Comparison of ENCODE assay signal across 20 cellular contexts in the genomic region with DNA sequence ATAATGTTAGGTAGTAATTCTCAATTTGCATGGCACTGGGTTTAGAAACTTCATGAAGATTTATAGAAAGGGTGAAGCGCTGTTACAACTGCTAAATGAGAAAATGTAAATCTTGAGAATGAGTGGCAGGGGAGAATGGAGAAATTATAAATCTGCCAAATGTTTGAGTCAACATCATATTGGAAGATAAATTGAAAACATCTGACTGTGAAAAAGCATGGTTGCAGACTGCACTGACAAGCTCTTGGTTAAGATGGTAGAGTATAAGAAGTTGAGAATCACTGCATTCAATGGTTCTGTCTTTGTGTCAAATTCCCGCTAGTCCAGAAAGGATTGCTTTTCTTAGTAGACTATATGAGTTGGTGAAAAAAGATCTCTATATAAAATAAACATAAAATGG.
A peak's percentile ranks its signal among the peaks of the same experiment; 100 is the strongest.
DNase-seq lines count a peak whose midpoint lies in the region; ATAC-seq, FAIRE-seq and TF ChIP-seq lines count a peak whose summit lies in the region.
"Had no signal": no experiment of that assay in that cellular context is flagged by ENCODE, and none has a peak within 500 bp of the region (broad histone marks: within the 10 kb centered on the region; RNA-seq: fewer than 3 reads in every experiment).

No MANE protein-coding gene starts in this region.

- no peak overlapping the region for H2AFZ ChIP-seq in IMR-90 (replicated peaks; ENCODE audit: low read length, poor library complexity)
- no peak overlapping the region for H2AFZ ChIP-seq in HepG2 (ENCODE audit: low read length)

- WGBS in IMR-90 (ENCODE audit: extremely low coverage in 2 of 2, insufficient read length in 1 of 2), 2 experiments: 100% methylated on average over 1 of the region's 2 CpGs; no CpG with 5 or more reads in 1 of the 2 experiments
- WGBS in HepG2 (ENCODE audit: low lambda C conversion rate): 24% methylated on average over 2 of the region's 2 CpGs

- H2AK9ac ChIP-seq in IMR-90 (replicated peaks; ENCODE audit: low read depth, low read length, poor library complexity): no peak overlapping the region

- no peak overlapping the region for H3K18ac ChIP-seq in IMR-90 (ENCODE audit: low read depth, low read length)

- TF ChIP-seq RAD21 in IMR-90 (IDR thresholded peaks at IDR 0.05; ENCODE audit: low read length) (no peak), HepG2 (CRISPR knock-in tag; IDR thresholded peaks at IDR 0.05) (no peak)

- H4K91ac ChIP-seq in IMR-90 (ENCODE audit: insufficient read depth, low read depth, low read length): no peak overlapping the region

- no peak overlapping the region for H2BK120ac ChIP-seq in IMR-90 (ENCODE audit: low read depth, low read length)

- H3K9me3 ChIP-seq in IMR-90 (ENCODE audit: control insufficient read depth, insufficient read depth, low read length) (no peaks in the 10 kb centered on the region), HepG2 (ENCODE audit: low read length) (no peaks in the 10 kb centered on the region)
- H3K9me3 ChIP-seq: A549; BLaER1 treated with 17β-estradiol and CSF1 and Interleukin-3, amounts not matched to agents 10 nM and 100 nM; Caco-2 had no signal

- no peaks in the 10 kb centered on the region for H4K20me1 ChIP-seq in IMR-90 (ENCODE audit: insufficient read depth, low read length)
- no peaks in the 10 kb centered on the region for H4K20me1 ChIP-seq in HepG2 (ENCODE audit: insufficient read depth, low read length)
- H4K20me1 ChIP-seq: BLaER1 treated with 17β-estradiol and CSF1 and Interleukin-3, amounts not matched to agents 10 nM and 100 nM had no signal

- peaks cover 11% of the 10 kb centered on the region for H3K4me1 ChIP-seq in IMR-90 (ENCODE audit: control insufficient read depth, insufficient read depth, low read length)
- no peaks in the 10 kb centered on the region for H3K4me1 ChIP-seq in HepG2 (ENCODE audit: insufficient read depth, low read length)
- H3K4me1 ChIP-seq: A549, Caco-2 had no signal

- no peak overlapping the region for H3K56ac ChIP-seq in IMR-90 (ENCODE audit: extremely low read depth, insufficient read depth, low read length)

- intact Hi-C loops in IMR-90 (cut with micrococcal nuclease) (no loop called here), HepG2 (cut with micrococcal nuclease; ENCODE audit: unreplicated experiment) (loop anchor here (5.0 kb wide), 1 partner anchor 378 kb away; no protein-coding TSS in a partner anchor)

- H3K9ac ChIP-seq in IMR-90 (ENCODE audit: low read depth, low read length) (no peak overlapping the region), HepG2 (ENCODE audit: insufficient read depth, low read depth, low read length) (no peak overlapping the region)
- H3K9ac ChIP-seq: BLaER1 treated with 17β-estradiol and CSF1 and Interleukin-3, amounts not matched to agents 10 nM and 100 nM had no signal

- H2BK15ac ChIP-seq in IMR-90 (ENCODE audit: low read depth, low read length): 0 out of 3 replicates have a peak overlapping the region, but pooled peaks have one; percentile 58

- H4K5ac ChIP-seq in IMR-90 (ENCODE audit: low read depth, low read length): no peak overlapping the region

- H3K4ac ChIP-seq in IMR-90 (ENCODE audit: low read depth, low read length): no peak overlapping the region

- no peak overlapping the region for H2BK20ac ChIP-seq in IMR-90 (ENCODE audit: low read depth, low read length)

- no peak overlapping the region for H3K23ac ChIP-seq in IMR-90 (ENCODE audit: low read depth, low read length)

- TF ChIP-seq CTCF in IMR-90 (conservative IDR thresholded peaks at IDR 0.05; ENCODE audit: low read depth, low read length) (no peak), HepG2 (CRISPR knock-in tag; IDR thresholded peaks at IDR 0.05) (no peak)

- H3K14ac ChIP-seq in IMR-90 (replicated peaks; ENCODE audit: low read depth, low read length): no peak overlapping the region

- DNase-seq in IMR-90 (no peak), fibroblast of gingiva (ENCODE audit: low read depth) (peak; percentile 55), fibroblast of the conjunctiva (ENCODE audit: low read depth) (peak; percentile 49), HepG2 (ENCODE audit: low spot score) (no peak), NCI-H524 (lab: John Stamatoyannopoulos, UW) (no peak)
- DNase-seq in stimulated activated naive CD4-positive, alpha-beta T cell (lab: John Stamatoyannopoulos, UW): no peak
- DNase-seq: AML-193; Caco-2; Calu3; CD4-positive, alpha-beta T cell; CD8-positive, alpha-beta T cell; DMS79 treated with DMSO at 0.1 percent for 48 hours had no signal

- dilution Hi-C loops in IMR-90 (cut with HindIII; ENCODE audit: low sequenced_read_pairs, unreplicated experiment): no loop called here

- H3K4me3 ChIP-seq in IMR-90 (ENCODE audit: insufficient read depth, low read depth, low read length) (no peak overlapping the region), HepG2 (replicated peaks in 1 of 3; ENCODE audit: insufficient read depth in 1 of 3, low read depth in 2 of 3, low read length in 3 of 3) (no peak overlapping the region)
- H3K4me3 ChIP-seq: A549; BLaER1 treated with 17β-estradiol and CSF1 and Interleukin-3, amounts not matched to agents 10 nM and 100 nM had no signal

- no TSS peak for BruUV-seq in IMR-90 (replicated peaks; lab: Mats Ljungman, UMichigan)
- no TSS peak for BruUV-seq in HepG2 (replicated peaks; lab: Mats Ljungman, UMichigan)

- no peaks in the 10 kb centered on the region for H3K36me3 ChIP-seq in IMR-90 (ENCODE audit: control insufficient read depth, insufficient read depth, low read length)
- no peaks in the 10 kb centered on the region for H3K36me3 ChIP-seq in HepG2 (replicated peaks in 1 of 2; ENCODE audit: control insufficient read depth in 1 of 2, insufficient read depth in 2 of 2, low read length in 2 of 2)
- H3K36me3 ChIP-seq: BLaER1 treated with 17β-estradiol and CSF1 and Interleukin-3, amounts not matched to agents 10 nM and 100 nM had no signal

- CTCF ChIA-PET in IMR-90 (lab: Yijun Ruan, JAX) (no interaction called here), HepG2 (lab: Yijun Ruan, JAX; ENCODE audit: low intra/inter-chr PET ratio, low total read pairs) (no interaction called here)

- ATAC-seq in IMR-90 (ENCODE audit: low read depth): no peak
- no peak for ATAC-seq in HepG2
- ATAC-seq: A549; CD8-positive, alpha-beta T cell had no signal

- no peaks in the 10 kb centered on the region for H3K79me1 ChIP-seq in IMR-90 (ENCODE audit: low read depth in 1 of 2, low read length in 2 of 2)

- peaks cover 6% of the 10 kb centered on the region for H3K9me1 ChIP-seq in IMR-90 (ENCODE audit: insufficient read depth, low read length)

- TF ChIP-seq EP300 in HepG2 (IDR thresholded peaks at IDR 0.05; ENCODE audit: low read depth in 2 of 2, low read length in 2 of 2) (no peak), HepG2 (CRISPR knock-in tag; IDR thresholded peaks at IDR 0.05; ENCODE audit: borderline replicate concordance) (no peak)

- peak overlapping the region in 1 of 2 experiments; percentile 63; a peak in 1 of 4 replicates for H4K8ac ChIP-seq in IMR-90 (ENCODE audit: low read depth in 2 of 2, low read length in 2 of 2)

- H3K79me2 ChIP-seq in HepG2 (ENCODE audit: insufficient read depth, low read length): no peaks in the 10 kb centered on the region

- H2BK5ac ChIP-seq in IMR-90 (ENCODE audit: low read depth, low read length, poor library complexity, severe bottlenecking): no peak overlapping the region

- no peak for TF ChIP-seq POLR2A in IMR-90 (IDR thresholded peaks at IDR 0.05; ENCODE audit: low read depth, low read length)
- no peak for TF ChIP-seq POLR2A in HepG2 (IDR thresholded peaks at IDR 0.05; ENCODE audit: insufficient read depth in 1 of 2, low read depth in 2 of 2, low read length in 2 of 2)

- POLR2A ChIA-PET in IMR-90 (lab: Charles Lee; ENCODE audit: unreplicated experiment) (no interaction called here), HepG2 (lab: Yijun Ruan, JAX) (no interaction called here)

- no peak for FAIRE-seq in HepG2 (lab: Jason Lieb, UNC)
- FAIRE-seq: A549, D721Med, G401.6, GM12891, GM19239 had no signal

- in situ Hi-C loops in IMR-90 (cut with MboI; ENCODE audit: low sequenced_read_pairs) (no loop called here), HepG2 (cut with HindIII; ENCODE audit: extremely low pct_ligation_motif_present, low pct_unique_long_range_greater_than_20kb) (no loop called here)

- H2AK5ac ChIP-seq in IMR-90 (ENCODE audit: low read depth, low read length): no peak overlapping the region

- H3K27me3 ChIP-seq in IMR-90 (ENCODE audit: control insufficient read depth, insufficient read depth, low read length) (no peaks in the 10 kb centered on the region), HepG2 (ENCODE audit: control insufficient read depth in 1 of 2, insufficient read depth in 2 of 2, low read length in 2 of 2) (no peaks in the 10 kb centered on the region)
- H3K27me3 ChIP-seq: BLaER1 treated with 17β-estradiol and CSF1 and Interleukin-3, amounts not matched to agents 10 nM and 100 nM had no signal

- H3K4me2 ChIP-seq in IMR-90 (ENCODE audit: low read depth, low read length): no peak overlapping the region
- H3K4me2 ChIP-seq in HepG2 (ENCODE audit: low read depth, low read length): no peak overlapping the region
- H3K4me2 ChIP-seq: A549; BLaER1 treated with 17β-estradiol and CSF1 and Interleukin-3, amounts not matched to agents 10 nM and 100 nM had no signal

- H3K27ac ChIP-seq in IMR-90 (ENCODE audit: insufficient read depth, low read length) (no peak overlapping the region), HepG2 (ENCODE audit: extremely low read length, insufficient read depth, low read length) (no peak overlapping the region)
- H3K27ac ChIP-seq: 22Rv1; A549; BLaER1 treated with 17β-estradiol and CSF1 and Interleukin-3, amounts not matched to agents 10 nM and 100 nM; C4-2B had no signal

TF ChIP-seq in IMR-90, 13 proteins besides CTCF, POLR2A, EP300 and RAD21 (continues in another document):
- no peak for TF ChIP-seq NFE2L2 (IDR thresholded peaks at IDR 0.05; ENCODE audit: low read depth, low read length)
- TF ChIP-seq MAZ (IDR thresholded peaks at IDR 0.05; ENCODE audit: borderline replicate concordance, low read depth, low read length): no peak
- TF ChIP-seq MAFK (IDR thresholded peaks at IDR 0.05; ENCODE audit: low read depth, low read length): no peak
- TF ChIP-seq BHLHE40 (IDR thresholded peaks at IDR 0.05; ENCODE audit: low read depth, low read length): no peak
- TF ChIP-seq CEBPB (IDR thresholded peaks at IDR 0.05; ENCODE audit: low read depth, low read length): no peak
- TF ChIP-seq SMC3 (IDR thresholded peaks at IDR 0.05; ENCODE audit: low read depth, low read length): no peak
- TF ChIP-seq RCOR1 (IDR thresholded peaks at IDR 0.05; ENCODE audit: insufficient replicate concordance, low read length): no peak

TF ChIP-seq in HepG2, 621 proteins besides CTCF, POLR2A, EP300 and RAD21 (continues in another document):
- TF ChIP-seq ZNF335 (CRISPR knock-in tag; IDR thresholded peaks at IDR 0.05) (no peak), NR3C1 (CRISPR knock-in tag; IDR thresholded peaks at IDR 0.05) (no peak)

Comparison
In these comparisons a context has a peak if more than half of its experiments do, and no peak if none do; other contexts are left out.
1. DNase-seq: peak in fibroblast of gingiva (single experiment) and fibroblast of the conjunctiva (single experiment); none in IMR-90 (single experiment), HepG2 (single experiment), stimulated activated naive CD4-positive, alpha-beta T cell (0 of 6) and NCI-H524 (0 of 2).